1 cellular context compared by ENCODE assay signal in genomic region chr6:158033077-158033750, GRCh38.
TF ChIP-seq lines count a peak whose summit lies in the region.

No MANE protein-coding gene starts in this region.

TF ChIP-seq in H1, 55 proteins besides CTCF, POLR2A, EP300 and RAD21 (continued from another document):
- TF ChIP-seq KDM4A (IDR thresholded peaks at IDR 0.05; ENCODE audit: low read depth, low read length, severe bottlenecking) = no peak
- no peak for TF ChIP-seq TAF1 (IDR thresholded peaks at IDR 0.05; ENCODE audit: low read depth, low read length)
- TF ChIP-seq TAF7 (optimal IDR thresholded peaks at IDR 0.05; ENCODE audit: borderline replicate concordance, low read depth, low read length) = no peak
- TF ChIP-seq TBP (IDR thresholded peaks at IDR 0.05; ENCODE audit: low read depth, low read length) = no peak
- TF ChIP-seq EZH2 (IDR thresholded peaks at IDR 0.05; ENCODE audit: low read depth, low read length, severe bottlenecking) = no peak
- TF ChIP-seq PHF8 (conservative IDR thresholded peaks at IDR 0.05; ENCODE audit: low read depth, low read length) = no peak
- no peak for TF ChIP-seq POU5F1 (IDR thresholded peaks at IDR 0.05; ENCODE audit: low read depth, low read length)
- TF ChIP-seq CHD1 (IDR thresholded peaks at IDR 0.05; ENCODE audit: low read depth, low read length) = no peak
